ENCODE assay signal across 8 cellular contexts in the genomic region with DNA sequence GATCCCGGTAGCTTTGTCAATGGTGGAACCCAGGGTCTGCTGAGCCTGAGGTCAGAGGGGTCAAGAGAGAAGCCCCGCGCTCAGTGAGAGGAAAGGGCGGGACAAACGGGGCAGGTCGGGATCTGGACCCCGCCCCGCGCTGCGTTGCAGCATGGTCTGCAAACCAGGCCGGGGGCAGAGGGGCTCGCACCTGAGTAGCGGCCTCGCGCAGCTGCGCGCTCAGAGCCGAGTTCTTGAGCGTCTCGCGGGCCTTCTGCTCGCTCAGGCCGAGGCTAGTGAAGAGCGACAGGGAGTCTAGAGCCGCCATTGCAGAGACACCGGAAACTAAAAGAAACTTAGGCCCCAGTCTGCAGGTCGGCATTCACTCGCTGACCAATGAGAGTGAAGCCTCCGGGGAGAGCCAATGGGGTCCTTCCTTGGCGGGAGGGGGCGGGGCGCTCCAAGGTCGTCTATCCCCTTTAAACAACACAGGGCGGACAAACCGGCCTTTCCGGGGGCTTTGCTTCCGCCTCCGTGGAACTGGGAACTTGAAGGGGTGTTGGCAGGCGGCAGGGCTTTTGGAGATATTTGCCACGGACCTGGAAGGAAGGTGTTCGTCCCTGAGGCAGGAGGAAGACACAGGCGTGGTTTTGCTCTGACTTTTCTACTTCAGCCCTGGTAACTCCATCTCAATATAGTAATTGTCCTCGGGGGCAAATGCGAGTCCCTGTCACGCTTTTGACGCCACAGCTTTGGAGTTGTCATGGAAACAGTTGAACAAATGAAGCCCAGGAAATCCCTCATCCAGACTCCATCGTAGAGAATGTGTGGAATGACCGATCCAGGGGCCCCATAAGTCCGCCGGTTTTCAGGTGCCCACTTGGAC. TPM values are rescaled to one million over a fixed set of nuclear protein-coding genes. Genes with fewer than 3 reads are reported as not detected.
DNase-seq lines count a peak whose midpoint lies in the region; ATAC-seq and TF ChIP-seq lines count a peak whose summit lies in the region.

A gene (minus strand): TSS at position 331 of the 865 bp plus-strand sequence. CDS start 24 bp downstream, at position 307.

- no peaks in the 10 kb centered on the region for H3K9me3 ChIP-seq in transverse colon

- H3K36me3 ChIP-seq in transverse colon = peaks cover 0 to 35% (median 15%) of the 10 kb centered on the region in 4 donors

- TF ChIP-seq EP300 in transverse colon (IDR thresholded peaks at IDR 0.05; ENCODE audit: low read depth) = no peak

- peak; percentile 75 for TF ChIP-seq POLR2A in transverse colon (IDR thresholded peaks at IDR 0.05)

- H3K4me3 ChIP-seq in GM12864 (ENCODE audit: low read depth, low read length) (peak within 1 kb of the TSS; percentile 70), transverse colon (peak within 1 kb of the TSS; percentile 75 to 96 (median 82))

- no peak for TF ChIP-seq CTCF in GM12864 (IDR thresholded peaks at IDR 0.05; ENCODE audit: low read depth, low read length, missing control alignments)
- no peak for TF ChIP-seq CTCF in transverse colon (IDR thresholded peaks at IDR 0.05)

- ATAC-seq in HG02759 (IDR thresholded peaks at IDR 0.05; ENCODE audit: unreplicated experiment) = peak; percentile 94

- H3K27ac ChIP-seq in adipose tissue (ENCODE audit: low read depth, low read length) (no peak within 1 kb of the TSS), transverse colon (peak within 1 kb of the TSS; percentile 86 to 93 (median 90))

- WGBS in adipose tissue, 3 donors = 1 to 2% (median 2%) methylated on average over 47 to 50 of the region's 50 CpGs
- WGBS in transverse colon (ENCODE audit: low coverage in 1 of 2), 2 donors = 0 to 4% methylated on average over 2 to 38 of the region's 50 CpGs

- no peaks in the 10 kb centered on the region for H3K27me3 ChIP-seq in transverse colon

- intact Hi-C loops in cardiac septum (cut with DNase I) (loop anchor here (2.0 kb wide), 2 partner anchors 16 to 28 kb away; a partner anchor contains a TSS), transverse colon (cut with DNase I; ENCODE audit: low total_unique reads) (no loop called here)

- in situ Hi-C loops in transverse colon (cut with MboI; ENCODE audit: low pct_ligation_motif_present in 1 of 4, low pct_unique_long_range_greater_than_20kb in 1 of 4, low sequenced_read_pairs in 3 of 4) = no loop called here

- peak; percentile 76 for DNase-seq in GM12864 (ENCODE audit: low read depth)
- peak; percentile 6 for DNase-seq in NCI-H1436 treated with DMSO at 0.1 percent for 48 hours (lab: John Stamatoyannopoulos, UW)
- DNase-seq in T-helper 1 cell = peak; percentile 75 to 88 (median 82)
- peak; percentile 96 for DNase-seq in cardiac septum (ENCODE audit: low spot score)
- DNase-seq in pons (ENCODE audit: low spot score) = peak; percentile 95
- DNase-seq in transverse colon = peak; percentile 96

- peaks cover 16 to 26% (median 21%) of the 10 kb centered on the region in 4 donors for H3K4me1 ChIP-seq in transverse colon

RNA-seq across cellular contexts. Expression of the gene that starts here (rescaled TPM):
- 100 to 1,000 TPM; 169 to 228 (median 189) TPM for polyA plus RNA-seq in adipose tissue
- total RNA-seq in cardiac septum = 149 TPM
- total RNA-seq in transverse colon = 100 to 1,000 TPM; 403 to 873 (median 447) TPM

Comparison
In these comparisons a context has a peak if more than half of its experiments do, and no peak if none do; other contexts are left out.
1. DNase-seq: peak in every context shown above with its lines; median percentile 96 in cardiac septum; 96 in transverse colon; 95 in pons; 82 in T-helper 1 cell; 76 in GM12864; 6 in NCI-H1436 treated with DMSO at 0.1 percent for 48 hours.